ENCODE assay signal across 8 cellular contexts in the genomic region with DNA sequence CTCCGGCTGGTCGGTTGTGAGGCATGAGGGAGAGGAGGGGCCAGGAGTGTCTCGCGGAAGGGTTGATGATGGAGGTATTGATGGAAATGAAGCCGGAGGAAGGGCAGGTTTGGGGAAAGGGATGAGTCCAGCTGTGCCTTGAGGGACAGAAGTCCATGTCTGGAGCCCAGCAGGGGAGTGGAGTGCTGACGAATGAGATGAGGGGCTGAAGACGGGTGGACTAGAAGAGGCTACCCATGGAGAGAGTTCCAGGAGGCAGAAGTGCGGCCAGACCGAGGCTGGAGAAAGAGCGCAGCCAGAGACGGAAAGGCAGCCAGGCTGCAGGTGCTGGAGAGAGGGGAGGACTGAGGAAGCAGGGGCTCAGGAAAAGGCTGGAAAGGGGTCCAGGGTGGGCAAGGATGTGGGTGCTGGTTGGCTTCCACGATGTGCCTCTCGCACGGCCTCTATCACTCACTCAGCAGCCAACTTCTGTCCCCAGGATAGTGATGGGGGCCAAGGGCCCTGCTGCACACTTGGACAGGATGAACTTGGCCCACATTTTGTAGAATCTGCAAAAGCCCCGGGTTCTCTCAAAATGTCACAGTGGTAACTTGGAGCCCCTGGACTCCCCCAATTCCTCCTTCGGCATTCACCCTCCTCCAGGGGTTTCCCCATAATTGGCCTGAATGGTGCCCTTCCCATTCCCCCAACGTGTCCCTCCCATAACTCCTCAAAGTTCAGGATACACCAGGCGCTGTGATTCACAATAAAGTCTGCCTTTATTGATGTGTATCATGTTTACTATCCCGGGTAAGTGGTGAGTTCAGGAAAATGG. TPM values are rescaled to one million over a fixed set of nuclear protein-coding genes. Genes with fewer than 3 reads are reported as not detected.
DNase-seq lines count a peak whose midpoint lies in the region; ATAC-seq and TF ChIP-seq lines count a peak whose summit lies in the region.

No MANE protein-coding gene starts in this region.

- peak; percentile 19 for ATAC-seq in left colon

- H3K9me3 Mint-ChIP-seq in activated CD4-positive, alpha-beta T cell treated with anti-CD3 and anti-CD28 coated beads, Interleukin-2, amount 10 ng/mL, durations not matched to agents 7 days and 5 days = no peaks in the 10 kb centered on the region

- H3K4me3 Mint-ChIP-seq in activated CD4-positive, alpha-beta T cell treated with anti-CD3 and anti-CD28 coated beads, Interleukin-2, amount 10 ng/mL, durations not matched to agents 7 days and 5 days = peak overlapping the region; percentile 88

- no peak for TF ChIP-seq CTCF in tibial artery (IDR thresholded peaks at IDR 0.05)

- H3K4me1 Mint-ChIP-seq in activated CD4-positive, alpha-beta T cell treated with anti-CD3 and anti-CD28 coated beads, Interleukin-2, amount 10 ng/mL, durations not matched to agents 7 days and 5 days = peaks cover 29% of the 10 kb centered on the region

- H3K9me3 ChIP-seq in adipocyte (ENCODE audit: control insufficient read depth, low read length) = no peaks in the 10 kb centered on the region
- H3K9me3 ChIP-seq in tibial artery = no peaks in the 10 kb centered on the region

- POLR2A ChIA-PET in activated CD4-positive, alpha-beta T cell treated with anti-CD3 and anti-CD28 coated beads, Interleukin-2, amount 10 ng/mL, durations not matched to agents 7 days and 5 days (lab: Charles Lee) = no interaction called here

- H3K36me3 Mint-ChIP-seq in activated CD4-positive, alpha-beta T cell treated with anti-CD3 and anti-CD28 coated beads, Interleukin-2, amount 10 ng/mL, durations not matched to agents 7 days and 5 days (ENCODE audit: low read depth) = peaks cover 16% of the 10 kb centered on the region

- H3K27ac ChIP-seq in tibial artery = peak overlapping the region; percentile 83 to 86

- H3K4me3 ChIP-seq in adipocyte (ENCODE audit: low read length) (peak overlapping the region; percentile 96), tibial artery (peak overlapping the region; percentile 80 to 99)

- peaks cover 7% of the 10 kb centered on the region for H3K36me3 ChIP-seq in adipocyte (ENCODE audit: control insufficient read depth, insufficient read depth, low read length, severe bottlenecking)
- peaks cover 2 to 21% (median 7%) of the 10 kb centered on the region in 3 donors for H3K36me3 ChIP-seq in tibial artery

- intact Hi-C loops in left colon (cut with DNase I, micrococcal nuclease) (no loop called here), tibial artery (cut with DNase I; ENCODE audit: low total_unique reads) (no loop called here)

- no peak for DNase-seq in activated CD4-positive, alpha-beta T cell treated with anti-CD3 and anti-CD28 coated beads, Interleukin-2, amount 10 ng/mL, durations not matched to agents 7 days and 5 days
- DNase-seq in activated CD4-positive, alpha-beta T cell treated with anti-CD3 and anti-CD28 coated beads for 4 hours = no peak
- DNase-seq in adipocyte (ENCODE audit: low read depth) = no peak
- DNase-seq in left colon = no peak
- no peak for DNase-seq in tibial artery
- DNase-seq in AG08395 (ENCODE audit: low spot score) = no peak
- no peak for DNase-seq in stimulated activated CD4-positive, alpha-beta T cell treated with anti-CD3 and anti-CD28 coated beads, Interleukin-2, amount 100 ng/mL, for 48 hours
- no peak for DNase-seq in GM19238 (ENCODE audit: insufficient read length, low spot score)

- no peaks in the 10 kb centered on the region for H3K27me3 Mint-ChIP-seq in activated CD4-positive, alpha-beta T cell treated with anti-CD3 and anti-CD28 coated beads, Interleukin-2, amount 10 ng/mL, durations not matched to agents 7 days and 5 days

- H3K27ac Mint-ChIP-seq in activated CD4-positive, alpha-beta T cell treated with anti-CD3 and anti-CD28 coated beads, Interleukin-2, amount 10 ng/mL, durations not matched to agents 7 days and 5 days = peak overlapping the region; percentile 95

- CTCF ChIA-PET in activated CD4-positive, alpha-beta T cell treated with anti-CD3 and anti-CD28 coated beads, Interleukin-2, amount 10 ng/mL, durations not matched to agents 7 days and 5 days (lab: Charles Lee) = interaction anchor here (1.9 to 6.0 kb wide), 3 partner anchors 13 to 19 kb away, joined by 7 to 45 read pairs (median 15); no protein-coding TSS in a partner anchor

- H3K4me1 ChIP-seq in adipocyte (ENCODE audit: control insufficient read depth, insufficient read depth, low read length) = peaks cover 15% of the 10 kb centered on the region
- H3K4me1 ChIP-seq in tibial artery = peaks cover 0 to 28% (median 20%) of the 10 kb centered on the region in 4 donors

- H3K27me3 ChIP-seq in adipocyte (replicated peaks; ENCODE audit: control insufficient read depth, insufficient read depth, low read length) (peaks cover 6% of the 10 kb centered on the region), tibial artery (no peaks in the 10 kb centered on the region)

- peak overlapping the region; percentile 97 for H3K9ac ChIP-seq in adipocyte (ENCODE audit: low read length)

RNA-seq across cellular contexts. Expression of gene EIF6, which starts 0.6 kb away (rescaled TPM):
- total RNA-seq in activated CD4-positive, alpha-beta T cell treated with anti-CD3 and anti-CD28 coated beads, Interleukin-2, amount 10 ng/mL, durations not matched to agents 7 days and 5 days = 10 to 100 TPM; 87.4 to 93.3 TPM
- total RNA-seq in left colon = 100 to 1,000 TPM; 199 to 225 TPM

RNA-seq across cellular contexts. Expression of gene FAM83C, which starts 7.0 kb away (rescaled TPM):
- not detected for total RNA-seq in activated CD4-positive, alpha-beta T cell treated with anti-CD3 and anti-CD28 coated beads, Interleukin-2, amount 10 ng/mL, durations not matched to agents 7 days and 5 days
- total RNA-seq in left colon = under 1 TPM in 1 of 2 donors, not detected in 1; 0.20 TPM

RNA-seq across cellular contexts. Expression of gene MMP24OS, which starts 7.3 kb away (rescaled TPM):
- 10 to 100 TPM; 46.7 to 48.3 TPM for total RNA-seq in activated CD4-positive, alpha-beta T cell treated with anti-CD3 and anti-CD28 coated beads, Interleukin-2, amount 10 ng/mL, durations not matched to agents 7 days and 5 days
- total RNA-seq in left colon = 100 to 1,000 TPM; 109 to 140 TPM

RNA-seq across cellular contexts. Expression of gene MMP24, which starts 58.7 kb away (rescaled TPM):
- total RNA-seq in activated CD4-positive, alpha-beta T cell treated with anti-CD3 and anti-CD28 coated beads, Interleukin-2, amount 10 ng/mL, durations not matched to agents 7 days and 5 days = not detected
- under 1 TPM; 0.09 to 0.59 TPM for total RNA-seq in left colon
